Comparison of ENCODE assay signal across 13 cellular contexts in the genomic region with DNA sequence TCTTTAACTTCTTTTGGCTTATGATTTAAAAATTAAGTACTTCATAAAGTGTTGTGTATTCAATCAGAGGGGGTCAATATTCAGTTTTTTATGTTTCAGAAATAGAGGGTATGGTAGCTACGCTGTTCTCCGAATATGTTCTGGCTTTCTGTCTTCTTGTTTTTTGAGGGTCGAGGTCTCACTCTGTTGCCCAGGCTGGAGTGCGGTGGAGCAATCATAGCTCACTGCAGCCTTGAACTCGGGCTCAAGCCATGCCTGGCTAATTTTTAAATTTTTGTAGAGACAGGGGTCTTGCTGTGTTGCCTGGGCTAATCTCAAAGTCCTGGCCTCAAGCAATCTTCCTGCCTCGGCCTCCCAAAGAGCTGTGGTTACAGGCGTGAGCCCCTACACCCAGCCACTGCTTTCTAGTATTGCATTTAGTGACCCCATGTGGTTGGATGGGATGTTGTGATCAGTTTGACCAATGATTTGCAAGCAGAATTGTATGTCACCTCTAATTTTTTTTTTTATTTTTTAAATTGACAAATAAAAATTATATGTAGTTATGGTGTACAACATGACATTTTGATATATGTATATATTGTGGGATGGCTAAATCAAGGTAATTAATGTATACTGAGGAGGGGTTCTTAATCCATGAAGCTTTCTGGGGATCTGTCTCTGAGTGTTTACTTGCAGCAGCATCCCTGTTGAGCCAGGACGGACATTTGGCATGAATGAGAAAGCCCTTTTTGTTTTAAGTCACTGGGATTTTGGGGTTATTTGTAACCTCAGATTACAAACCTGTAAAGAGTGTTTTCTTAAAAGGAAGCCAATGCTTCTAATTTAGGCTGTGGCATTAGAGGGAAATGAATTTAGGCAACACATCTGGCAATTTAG.
DNase-seq lines count a peak whose midpoint lies in the region; ATAC-seq and TF ChIP-seq lines count a peak whose summit lies in the region.
"Had no signal": no experiment of that assay in that cellular context is flagged by ENCODE, and none has a peak within 500 bp of the region (broad histone marks: within the 10 kb centered on the region; RNA-seq: fewer than 3 reads in every experiment).

No MANE protein-coding gene starts in this region.

- ATAC-seq in HG02571 (IDR thresholded peaks at IDR 0.05; ENCODE audit: unreplicated experiment) (peak; percentile 50), HG03442 (IDR thresholded peaks at IDR 0.05; ENCODE audit: unreplicated experiment) (no peak), GM21528 (IDR thresholded peaks at IDR 0.05; ENCODE audit: low FRiP score, unreplicated experiment) (no peak)

- DNase-seq in GM10248 (ENCODE audit: extremely low spot score) (no peak), SW480 (ENCODE audit: low spot score) (peak; percentile 9), left kidney (ENCODE audit: low read depth, low spot score) (peak; percentile 12), SHP77 treated with DMSO at 0.1 percent for 48 hours (lab: John Stamatoyannopoulos, UW) (no peak)
- DNase-seq in activated CD4-positive, alpha-beta T cell treated with anti-CD3 and anti-CD28 coated beads, Interleukin-2, amount 50 U/mL, for 4 hours: no peak
- DNase-seq: activated T-cell treated with anti-CD3 and anti-CD28 coated beads, Interleukin-2, amount 50 U/mL, for 1 hour; caudate nucleus; heart left ventricle; NCI-H2029 treated with DMSO at 0.1 percent for 48 hours; transverse colon had no signal

- POLR2A ChIA-PET in GM10248 (lab: Yijun Ruan, JAX): no interaction called here

- CTCF ChIA-PET in GM10248 (lab: Yijun Ruan, JAX): interaction anchor here (1.2 to 1.5 kb wide), 2 partner anchors 14 to 201 kb away, joined by 4 to 7 read pairs; no protein-coding TSS in a partner anchor

- peak; percentile 38 for TF ChIP-seq CTCF in GM10248 (IDR thresholded peaks at IDR 0.05; ENCODE audit: control extremely low read depth, extremely low read depth, low read depth, missing control alignments)

Comparison
In these comparisons a context has a peak if more than half of its experiments do, and no peak if none do; other contexts are left out.
1. DNase-seq: peak in SW480 (single experiment) and left kidney (single experiment); none in GM10248 (single experiment), activated CD4-positive, alpha-beta T cell treated with anti-CD3 and anti-CD28 coated beads, Interleukin-2, amount 50 U/mL, for 4 hours (0 of 2) and SHP77 treated with DMSO at 0.1 percent for 48 hours (single experiment).